In genomic region chr10:91785851-91786250, GRCh38 we compare ENCODE assay signal across 34 cellular contexts.
"Had no signal": no experiment of that assay in that cellular context is flagged by ENCODE, and none has a peak within 500 bp of the region (broad histone marks: within the 10 kb centered on the region; RNA-seq: fewer than 3 reads in every experiment).

No MANE protein-coding gene starts in this region.

- H3K27me3 Mint-ChIP-seq: activated B cell treated with CpG ODN at 0.5 μM for 24 hours had no signal

- H3K4me3 Mint-ChIP-seq: activated B cell treated with CpG ODN at 0.5 μM for 24 hours; activated CD4-positive, alpha-beta memory T cell treated with anti-CD3 and anti-CD28 coated beads for 36 hours; activated CD4-positive, alpha-beta T cell treated with anti-CD3 and anti-CD28 coated beads for 36 hours; activated CD4-positive, alpha-beta T cell treated with anti-CD3 and anti-CD28 coated beads, Interleukin-2, amount 10 ng/mL, durations not matched to agents 24 days and 14 days; activated CD8-positive, alpha-beta memory T cell treated with anti-CD3 and anti-CD28 coated beads, Interleukin-2, amount 10 ng/mL, durations not matched to agents 7 days and 5 days; activated CD8-positive, alpha-beta T cell treated with anti-CD3 and anti-CD28 coated beads, Interleukin-2, amount 10 ng/mL, durations not matched to agents 7 days and 5 days; activated naive CD4-positive, alpha-beta T cell treated with anti-CD3 and anti-CD28 coated beads for 36 hours; activated naive CD8-positive, alpha-beta T cell treated with anti-CD3 and anti-CD28 coated beads, Interleukin-2, amount 10 ng/mL, durations not matched to agents 7 days and 5 days; activated T-helper 1 cell treated with anti-CD3 and anti-CD28 coated beads, Interleukin-12 subunit alpha, Interleukin-12 subunit beta, Interleukin-2, Interleukin-4 antibody, amounts not matched to agents 30 ng/mL and 10 ng/mL and 1 ng/mL, durations not matched to agents 14 hours and 24 hours and 36 hours; brain; central memory CD8-positive, alpha-beta T cell; dendritic cell treated with granulocyte-macrophage colony-stimulating factor and Interleukin-4, amounts not matched to agents 40 ng/mL and 50 ng/mL, for 4 days; endodermal cell; T-helper 17 cell; T-helper 2 cell treated with Interferon-gamma antibody and Interleukin-4, amounts not matched to agents 5 μg/mL and 100 μg/mL, for 36 hours had no signal

- H3K27ac Mint-ChIP-seq: activated B cell treated with CpG ODN at 0.5 μM for 24 hours; activated CD4-positive, alpha-beta memory T cell treated with anti-CD3 and anti-CD28 coated beads for 36 hours; activated CD4-positive, alpha-beta T cell treated with anti-CD3 and anti-CD28 coated beads for 36 hours; activated CD4-positive, alpha-beta T cell treated with anti-CD3 and anti-CD28 coated beads, Interleukin-2, amount 10 ng/mL, durations not matched to agents 24 days and 14 days; activated CD8-positive, alpha-beta memory T cell treated with anti-CD3 and anti-CD28 coated beads, Interleukin-2, amount 10 ng/mL, durations not matched to agents 7 days and 5 days; activated CD8-positive, alpha-beta T cell treated with anti-CD3 and anti-CD28 coated beads, Interleukin-2, amount 10 ng/mL, durations not matched to agents 7 days and 5 days; activated naive CD4-positive, alpha-beta T cell treated with anti-CD3 and anti-CD28 coated beads for 36 hours; activated naive CD4-positive, alpha-beta T cell treated with anti-CD3 and anti-CD28 coated beads, Interleukin-2, amount 50 U/mL, for 72 hours; activated naive CD8-positive, alpha-beta T cell treated with anti-CD3 and anti-CD28 coated beads, Interleukin-2, amount 10 ng/mL, durations not matched to agents 7 days and 5 days; activated T-helper 1 cell treated with anti-CD3 and anti-CD28 coated beads, Interleukin-12 subunit alpha, Interleukin-12 subunit beta, Interleukin-2, Interleukin-4 antibody, amounts not matched to agents 30 ng/mL and 10 ng/mL and 1 ng/mL, durations not matched to agents 14 hours and 24 hours and 36 hours; activated T-helper 2 cell treated with anti-CD3 and anti-CD28 coated beads, Interferon-gamma antibody, Interleukin-2, Interleukin-4, amounts not matched to agents 10 μg/mL and 5 μg/mL and 100 μg/mL, durations not matched to agents 14 hours and 24 hours and 36 hours; brain; dendritic cell treated with granulocyte-macrophage colony-stimulating factor and Interleukin-4, amounts not matched to agents 40 ng/mL and 50 ng/mL, for 4 days; endodermal cell; T-helper 17 cell; T-helper 2 cell treated with Interferon-gamma antibody and Interleukin-4, amounts not matched to agents 5 μg/mL and 100 μg/mL, for 36 hours had no signal

- H3K9me3 Mint-ChIP-seq: activated B cell treated with CpG ODN at 0.5 μM for 24 hours; activated CD4-positive, alpha-beta memory T cell treated with anti-CD3 and anti-CD28 coated beads for 36 hours; activated CD4-positive, alpha-beta T cell treated with anti-CD3 and anti-CD28 coated beads, Interleukin-2, amount 10 ng/mL, durations not matched to agents 24 days and 14 days; activated naive CD4-positive, alpha-beta T cell treated with anti-CD3 and anti-CD28 coated beads for 36 hours; activated naive CD4-positive, alpha-beta T cell treated with anti-CD3 and anti-CD28 coated beads, Interleukin-2, amount 50 U/mL, for 72 hours; activated naive CD8-positive, alpha-beta T cell treated with anti-CD3 and anti-CD28 coated beads, Interleukin-2, amount 10 ng/mL, durations not matched to agents 7 days and 5 days; activated T-helper 1 cell treated with anti-CD3 and anti-CD28 coated beads, Interleukin-12 subunit alpha, Interleukin-12 subunit beta, Interleukin-2, Interleukin-4 antibody, amounts not matched to agents 30 ng/mL and 10 ng/mL and 1 ng/mL, durations not matched to agents 14 hours and 24 hours and 36 hours; activated T-helper 2 cell treated with anti-CD3 and anti-CD28 coated beads, Interferon-gamma antibody, Interleukin-2, Interleukin-4, amounts not matched to agents 10 μg/mL and 5 μg/mL and 100 μg/mL, durations not matched to agents 14 hours and 24 hours and 36 hours; brain; central memory CD8-positive, alpha-beta T cell; dendritic cell treated with granulocyte-macrophage colony-stimulating factor and Interleukin-4, amounts not matched to agents 40 ng/mL and 50 ng/mL, for 4 days; endodermal cell; T-helper 2 cell treated with Interferon-gamma antibody and Interleukin-4, amounts not matched to agents 5 μg/mL and 100 μg/mL, for 36 hours had no signal

- H3K27me3 ChIP-seq: ascending aorta, breast epithelium, dorsolateral prefrontal cortex, esophagus squamous epithelium had no signal

- ATAC-seq: activated CD4-positive, alpha-beta T cell treated with anti-CD3 and anti-CD28 coated beads for 36 hours; activated CD8-positive, alpha-beta memory T cell treated with anti-CD3 and anti-CD28 coated beads, Interleukin-2, amount 10 ng/mL, durations not matched to agents 7 days and 5 days; activated CD8-positive, alpha-beta T cell treated with anti-CD3 and anti-CD28 coated beads, Interleukin-2, amount 10 ng/mL, durations not matched to agents 7 days and 5 days; activated naive CD4-positive, alpha-beta T cell treated with anti-CD3 and anti-CD28 coated beads, Interleukin-2, amount 50 U/mL, for 72 hours; T-helper 17 cell had no signal

- H3K4me1 Mint-ChIP-seq: activated B cell treated with CpG ODN at 0.5 μM for 24 hours; activated CD4-positive, alpha-beta T cell treated with anti-CD3 and anti-CD28 coated beads for 36 hours; activated CD4-positive, alpha-beta T cell treated with anti-CD3 and anti-CD28 coated beads, Interleukin-2, amount 10 ng/mL, durations not matched to agents 24 days and 14 days; activated CD8-positive, alpha-beta memory T cell treated with anti-CD3 and anti-CD28 coated beads, Interleukin-2, amount 10 ng/mL, durations not matched to agents 7 days and 5 days; activated naive CD8-positive, alpha-beta T cell treated with anti-CD3 and anti-CD28 coated beads, Interleukin-2, amount 10 ng/mL, durations not matched to agents 7 days and 5 days; brain; central memory CD8-positive, alpha-beta T cell had no signal

- H3K9me3 ChIP-seq: ascending aorta, breast epithelium, esophagus squamous epithelium had no signal

- H3K4me1 ChIP-seq: ascending aorta, breast epithelium had no signal

- H3K36me3 Mint-ChIP-seq: activated CD4-positive, alpha-beta memory T cell treated with anti-CD3 and anti-CD28 coated beads for 36 hours; activated CD8-positive, alpha-beta memory T cell treated with anti-CD3 and anti-CD28 coated beads, Interleukin-2, amount 10 ng/mL, durations not matched to agents 7 days and 5 days; activated naive CD4-positive, alpha-beta T cell treated with anti-CD3 and anti-CD28 coated beads, Interleukin-2, amount 50 U/mL, for 72 hours; activated naive CD8-positive, alpha-beta T cell treated with anti-CD3 and anti-CD28 coated beads, Interleukin-2, amount 10 ng/mL, durations not matched to agents 7 days and 5 days; brain had no signal

- H3K4me3 ChIP-seq: ascending aorta, breast epithelium, coronary artery, dorsolateral prefrontal cortex, esophagus squamous epithelium had no signal

- H3K36me3 ChIP-seq: ascending aorta, breast epithelium, esophagus squamous epithelium, WERI-Rb-1 had no signal

- DNase-seq: activated B cell treated with CpG ODN at 0.5 μM for 24 hours; activated CD4-positive, alpha-beta memory T cell treated with anti-CD3 and anti-CD28 coated beads for 36 hours; activated CD4-positive, alpha-beta T cell treated with anti-CD3 and anti-CD28 coated beads for 36 hours; activated CD4-positive, alpha-beta T cell treated with anti-CD3 and anti-CD28 coated beads, Interleukin-2, amount 10 ng/mL, durations not matched to agents 24 days and 14 days; activated CD4-positive, CD25-positive, alpha-beta regulatory T cell treated with anti-CD3 and anti-CD28 coated beads, Interleukin-2, amount 50 U/mL, for 72 hours; activated CD8-positive, alpha-beta memory T cell treated with anti-CD3 and anti-CD28 coated beads, Interleukin-2, amount 10 ng/mL, durations not matched to agents 7 days and 5 days; activated CD8-positive, alpha-beta memory T cell treated with anti-CD3 and anti-CD28 coated beads, Interleukin-2, amount 50 U/mL, for 4 hours; activated CD8-positive, alpha-beta T cell treated with anti-CD3 and anti-CD28 coated beads, Interleukin-2, amount 10 ng/mL, durations not matched to agents 7 days and 5 days; activated effector memory CD4-positive, alpha-beta T cell treated with anti-CD3 and anti-CD28 coated beads, Interleukin-2, amount 50 U/mL, for 16 hours; activated naive CD4-positive, alpha-beta T cell treated with anti-CD3 and anti-CD28 coated beads for 36 hours; activated naive CD8-positive, alpha-beta T cell treated with anti-CD3 and anti-CD28 coated beads, Interleukin-2, amount 10 ng/mL, durations not matched to agents 7 days and 5 days; activated T-cell treated with anti-CD3 and anti-CD28 coated beads, Interleukin-2, amount 50 U/mL, for 1 hour; activated T-cell treated with anti-CD3 and anti-CD28 coated beads, Interleukin-2, amount 50 U/mL, for 48 hours; dorsolateral prefrontal cortex; effector memory CD4-positive, alpha-beta T cell; endodermal cell; erythroblast; esophagus squamous epithelium; foreskin melanocyte; head of caudate nucleus; T-helper 1 cell; T-helper 17 cell; T1000; WERI-Rb-1 had no signal
